8 cellular contexts compared by ENCODE assay signal in genomic region chr17:42744806-42745617, GRCh38. TPM values are rescaled to one million over a fixed set of nuclear protein-coding genes. Genes with fewer than 3 reads are reported as not detected.
DNase-seq lines count a peak whose midpoint lies in the region; ATAC-seq and TF ChIP-seq lines count a peak whose summit lies in the region.

Gene EZH1 (minus strand): TSS chr17:42745040. CDS start chr17:42728941, 16,099 bp downstream.

- H3K4me3 Mint-ChIP-seq in endothelial cell (ENCODE audit: unreplicated experiment) (peak within 1 kb of the TSS; percentile 94), mesothelial cell of epicardium (peak within 1 kb of the TSS; percentile 90)

- peak within 1 kb of the TSS; percentile 75 for H3K9ac ChIP-seq in HUES64 (ENCODE audit: low read depth, low read length)
- peak within 1 kb of the TSS; percentile 81 for H3K9ac ChIP-seq in OCI-LY3 (ENCODE audit: low read length)

- no peaks in the 10 kb centered on the region for H4K20me1 ChIP-seq in OCI-LY3 (ENCODE audit: insufficient read depth, low read length)

- peak; percentile 62 for ATAC-seq in GM21367 (IDR thresholded peaks at IDR 0.05; ENCODE audit: unreplicated experiment)

- H3K4me2 ChIP-seq in OCI-LY3 (ENCODE audit: low read length): peak within 1 kb of the TSS; percentile 99

- peak within 1 kb of the TSS; percentile 84; the same call in 1 of the 2 replicates for H3K27ac ChIP-seq in HUES64 (ENCODE audit: low read depth, low read length)
- H3K27ac ChIP-seq in OCI-LY3 (ENCODE audit: low read length): peak within 1 kb of the TSS; percentile 70

- H3K4me1 ChIP-seq in HUES64 (ENCODE audit: insufficient read depth, low read length): peaks cover 32% of the 10 kb centered on the region
- H3K4me1 ChIP-seq in OCI-LY3 (ENCODE audit: low read length): peaks cover 13% of the 10 kb centered on the region

- 8% methylated on average over 50 of the region's 50 CpGs for WGBS in HUES64

- DNase-seq in COLO829 (ENCODE audit: low spot score) (peak; percentile 99), endothelial cell (ENCODE audit: low spot score) (peak; percentile 97), mesothelial cell of epicardium (ENCODE audit: low spot score in 2 of 2, unreplicated experiment in 2 of 2) (peak; percentile 92 to 96)
- peak; percentile 97 for DNase-seq in activated CD8-positive, alpha-beta memory T cell treated with anti-CD3 and anti-CD28 coated beads, Interleukin-2, amount 50 U/mL, for 48 hours
- peak; percentile 78 to 90 for DNase-seq in stimulated activated CD8-positive, alpha-beta memory T cell treated with anti-CD3 and anti-CD28 coated beads, Interleukin-15, amount 100 ng/mL, for 4 hours (ENCODE audit: low read depth in 2 of 2)

- H3K4me1 Mint-ChIP-seq in endothelial cell (ENCODE audit: unreplicated experiment) (peaks cover 36% of the 10 kb centered on the region), mesothelial cell of epicardium (peaks cover 12% of the 10 kb centered on the region)

- H3K36me3 Mint-ChIP-seq in endothelial cell (ENCODE audit: low read depth, unreplicated experiment) (peaks cover 4% of the 10 kb centered on the region), mesothelial cell of epicardium (no peaks in the 10 kb centered on the region)

- no peak for TF ChIP-seq CTCF in OCI-LY3 (IDR thresholded peaks at IDR 0.05; ENCODE audit: low read depth, low read length)
- TF ChIP-seq CTCF in endothelial cell (IDR thresholded peaks at IDR 0.05; ENCODE audit: unreplicated experiment): no peak
- no peak for TF ChIP-seq CTCF in mesothelial cell of epicardium (IDR thresholded peaks at IDR 0.05; ENCODE audit: unreplicated experiment)

- H3K27ac Mint-ChIP-seq in endothelial cell (ENCODE audit: unreplicated experiment) (peak within 1 kb of the TSS; percentile 61), mesothelial cell of epicardium (peak within 1 kb of the TSS; percentile 96)

- H3K36me3 ChIP-seq in HUES64 (ENCODE audit: insufficient read depth, low read length) (no peaks in the 10 kb centered on the region), OCI-LY3 (replicated peaks; ENCODE audit: low read depth, low read length) (no peaks in the 10 kb centered on the region)

- peaks cover 29% of the 10 kb centered on the region for H3K79me2 ChIP-seq in OCI-LY3 (ENCODE audit: low read length)

- H2AFZ ChIP-seq in OCI-LY3 (ENCODE audit: low read depth, low read length): peak within 1 kb of the TSS; percentile 84

- H3K9me3 Mint-ChIP-seq in endothelial cell (ENCODE audit: unreplicated experiment) (no peaks in the 10 kb centered on the region), mesothelial cell of epicardium (no peaks in the 10 kb centered on the region)

- peaks cover 17% of the 10 kb centered on the region for H3K27me3 ChIP-seq in HUES64 (ENCODE audit: insufficient read depth, low read length)
- no peaks in the 10 kb centered on the region for H3K27me3 ChIP-seq in OCI-LY3 (ENCODE audit: low read depth, low read length)

- peaks cover 4% of the 10 kb centered on the region for H3K27me3 Mint-ChIP-seq in endothelial cell (ENCODE audit: unreplicated experiment)
- peaks cover 8% of the 10 kb centered on the region for H3K27me3 Mint-ChIP-seq in mesothelial cell of epicardium (ENCODE audit: low read depth)

- H3K4me3 ChIP-seq in HUES64 (ENCODE audit: low read length) (peak within 1 kb of the TSS; percentile 69), OCI-LY3 (ENCODE audit: low read length) (peak within 1 kb of the TSS; percentile 91)

- H3K9me3 ChIP-seq in HUES64 (ENCODE audit: insufficient read depth, low read depth, low read length) (peaks cover 3% of the 10 kb centered on the region; the same call in 1 of the 2 replicates), OCI-LY3 (ENCODE audit: insufficient read depth, low read length) (peaks cover 4% of the 10 kb centered on the region; the same call in 1 of the 2 replicates)

RNA-seq across cellular contexts. Expression of gene EZH1, which starts in this region (rescaled TPM):
- polyA plus RNA-seq in HUES64 (2013, experiment 1 of 2): 8.5 TPM
- 11.8 TPM for polyA plus RNA-seq in HUES64 (2013, experiment 2 of 2)
- 31.7 TPM for total RNA-seq in endothelial cell (ENCODE audit: unreplicated experiment)
- 38.4 to 45.1 TPM (median 42.5 TPM) in 3 replicates for total RNA-seq in mesothelial cell of epicardium

Comparison
In these comparisons a context has a peak if more than half of its experiments do, and no peak if none do; other contexts are left out.
1. Peak in every context shown above with its lines: DNase-seq, ATAC-seq, H3K4me3 ChIP-seq and H3K27ac ChIP-seq.